Comparison of ENCODE assay signal across 8 cellular contexts in genomic region chr4:48906283-48907173, GRCh38. TPM values are rescaled to one million over a fixed set of nuclear protein-coding genes. Genes with fewer than 3 reads are reported as not detected.
DNase-seq lines count a peak whose midpoint lies in the region; ATAC-seq and TF ChIP-seq lines count a peak whose summit lies in the region.

A gene with protein sequence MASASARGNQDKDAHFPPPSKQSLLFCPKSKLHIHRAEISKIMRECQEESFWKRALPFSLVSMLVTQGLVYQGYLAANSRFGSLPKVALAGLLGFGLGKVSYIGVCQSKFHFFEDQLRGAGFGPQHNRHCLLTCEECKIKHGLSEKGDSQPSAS (minus strand): TSS chr4:48906774. CDS start chr4:48904549, 2,225 bp downstream.

- H3K4me1 Mint-ChIP-seq in IgD-negative memory B cell (peaks cover 17 to 19% (median 18%) of the 10 kb centered on the region in 3 donors), progenitor cell of endocrine pancreas (ENCODE audit: low read depth) (peaks cover 17% of the 10 kb centered on the region)

- H3K27me3 Mint-ChIP-seq in IgD-negative memory B cell (no peaks in the 10 kb centered on the region), progenitor cell of endocrine pancreas (peaks cover 3% of the 10 kb centered on the region)

- no peaks in the 10 kb centered on the region for H3K27me3 ChIP-seq in PC-3 (ENCODE audit: low read length)

- CTCF ChIA-PET in PC-3 (lab: Charles Lee): no interaction called here

- intact Hi-C loops in PC-3 (cut with micrococcal nuclease): loop anchor here (5.0 to 10.0 kb wide), 2 partner anchors 52 to 129 kb away; no protein-coding TSS in a partner anchor

- POLR2A ChIA-PET in PC-3 (lab: Charles Lee; ENCODE audit: unreplicated experiment): no interaction called here

- peak within 1 kb of the TSS; percentile 92 for H2AFZ ChIP-seq in PC-3 (ENCODE audit: low read length)

- no peaks in the 10 kb centered on the region for H4K20me1 ChIP-seq in PC-3 (ENCODE audit: low read length)

- peak within 1 kb of the TSS; percentile 96 for H3K4me2 ChIP-seq in PC-3 (ENCODE audit: low read length)

- peak within 1 kb of the TSS; percentile 25 for H3K27ac ChIP-seq in PC-3 (ENCODE audit: low read length)
- peak within 1 kb of the TSS; percentile 6 for H3K27ac ChIP-seq in urinary bladder (ENCODE audit: low read depth)

- peak within 1 kb of the TSS; percentile 94 for H3K4me3 ChIP-seq in PC-3 (ENCODE audit: low read length)
- H3K4me3 ChIP-seq in urinary bladder (ENCODE audit: low read depth, low read length): peak within 1 kb of the TSS; percentile 63

- peaks cover 14% of the 10 kb centered on the region for H3K36me3 ChIP-seq in PC-3 (ENCODE audit: low read depth, low read length)
- H3K36me3 ChIP-seq in urinary bladder (ENCODE audit: insufficient read depth): no peaks in the 10 kb centered on the region

- ATAC-seq in GM21515 (IDR thresholded peaks at IDR 0.05; ENCODE audit: unreplicated experiment): peak; percentile 96
- ATAC-seq in PC-3: peak; percentile 54

- H3K9me3 ChIP-seq in PC-3 (ENCODE audit: low read length): no peaks in the 10 kb centered on the region

- H3K4me3 Mint-ChIP-seq in IgD-negative memory B cell (peak within 1 kb of the TSS; percentile 84 to 97 (median 96)), progenitor cell of endocrine pancreas (ENCODE audit: low read depth) (peak within 1 kb of the TSS; percentile 90)

- peaks cover 11% of the 10 kb centered on the region for H3K36me3 Mint-ChIP-seq in IgD-negative memory B cell
- H3K36me3 Mint-ChIP-seq in progenitor cell of endocrine pancreas (ENCODE audit: insufficient read depth): peaks cover 7% of the 10 kb centered on the region

- H3K27ac Mint-ChIP-seq in IgD-negative memory B cell (peak within 1 kb of the TSS; percentile 10 to 80 (median 77)), progenitor cell of endocrine pancreas (peak within 1 kb of the TSS; percentile 95)

- DNase-seq in DMS53 (lab: John Stamatoyannopoulos, UW) (peak; percentile 99), PC-3 (peak; percentile 66), glomerular endothelial cell (ENCODE audit: extremely low read depth, low read depth, low spot score) (no peak), progenitor cell of endocrine pancreas (ENCODE audit: low spot score, unreplicated experiment) (peak; percentile 54)
- DNase-seq in activated effector memory CD4-positive, alpha-beta T cell treated with Interleukin-2 at 50 U/mL for 16 hours: peak; percentile 83

- H3K79me2 ChIP-seq in PC-3 (ENCODE audit: low read length): peaks cover 31% of the 10 kb centered on the region

- BruUV-seq in PC-3 (replicated peaks; lab: Mats Ljungman, UMichigan): no TSS peak

- H3K4me1 ChIP-seq in PC-3 (ENCODE audit: insufficient read depth, low read length) (peaks cover 42% of the 10 kb centered on the region), urinary bladder (ENCODE audit: insufficient read depth) (no peaks in the 10 kb centered on the region)

- TF ChIP-seq CTCF in PC-3 (conservative IDR thresholded peaks at IDR 0.05; ENCODE audit: low read depth, low read length) (peak; percentile 45), progenitor cell of endocrine pancreas (IDR thresholded peaks at IDR 0.05; ENCODE audit: unreplicated experiment) (peak; percentile 34)

- WGBS in urinary bladder: 9% methylated on average over 62 of the region's 62 CpGs

- H3K9me2 ChIP-seq in PC-3 (replicated peaks; ENCODE audit: low read length): no peaks in the 10 kb centered on the region

- no peaks in the 10 kb centered on the region for H3F3A ChIP-seq in PC-3 (ENCODE audit: low read length, unreplicated experiment)

- H3K9ac ChIP-seq in PC-3 (ENCODE audit: low read length): peak within 1 kb of the TSS; percentile 77

- no peaks in the 10 kb centered on the region for H3K9me3 Mint-ChIP-seq in IgD-negative memory B cell
- H3K9me3 Mint-ChIP-seq in progenitor cell of endocrine pancreas (ENCODE audit: low read depth): no peaks in the 10 kb centered on the region

RNA-seq across cellular contexts. Expression of the gene that starts here (rescaled TPM):
- polyA plus RNA-seq in IgD-negative memory B cell (142 TPM), urinary bladder (25.2 TPM)
- total RNA-seq in PC-3 (2014; rRNA removed) (169 and 255 TPM in 2 replicates), glomerular endothelial cell (58.9 and 101 TPM in 2 replicates), progenitor cell of endocrine pancreas (84.3 and 108 TPM in 2 replicates), urinary bladder (5.9 TPM)
